19 cellular contexts compared by ENCODE assay signal in genomic region chr14:94171208-94171607, GRCh38. TPM values are rescaled to one million over a fixed set of nuclear protein-coding genes. Genes with fewer than 3 reads are reported as not detected.
A peak's percentile ranks its signal among the peaks of the same experiment; 100 is the strongest.
DNase-seq lines count a peak whose midpoint lies in the region; ATAC-seq, FAIRE-seq and TF ChIP-seq lines count a peak whose summit lies in the region.
"Had no signal": no experiment of that assay in that cellular context is flagged by ENCODE, and none has a peak within 500 bp of the region (broad histone marks: within the 10 kb centered on the region; RNA-seq: fewer than 3 reads in every experiment).

No MANE protein-coding gene starts in this region.

- H3K79me2 ChIP-seq in keratinocyte (ENCODE audit: control insufficient read depth, insufficient read depth, low read length) = peaks cover 2% of the 10 kb centered on the region
- H3K79me2 ChIP-seq: parathyroid adenoma had no signal

- H3K9ac ChIP-seq in adipocyte (ENCODE audit: low read length) = no peak overlapping the region
- peak overlapping the region; percentile 39 for H3K9ac ChIP-seq in keratinocyte (ENCODE audit: control insufficient read depth, extremely low read depth, insufficient read depth, low read length)
- H3K9ac ChIP-seq: parathyroid adenoma had no signal

- H3K9me3 ChIP-seq in adipocyte (ENCODE audit: control insufficient read depth, low read length) (no peaks in the 10 kb centered on the region), keratinocyte (ENCODE audit: control insufficient read depth, low read depth, low read length) (no peaks in the 10 kb centered on the region)
- H3K9me3 ChIP-seq: lower lobe of right lung had no signal

- H3K9me3 Mint-ChIP-seq in HFFc6 = no peaks in the 10 kb centered on the region
- no peaks in the 10 kb centered on the region for H3K9me3 Mint-ChIP-seq in activated T-cell treated with anti-CD3 and anti-CD28 coated beads, Interleukin-2, amount 50 U/mL, for 24 hours
- no peaks in the 10 kb centered on the region for H3K9me3 Mint-ChIP-seq in stimulated activated naive B cell treated with anti-CD40 and anti-IgM and Interleukin-4, amounts not matched to agents 10 μg/mL and 1 μg/mL and 100 μg/mL, for 72 hours
- H3K9me3 Mint-ChIP-seq: naive B cell had no signal

- H3K36me3 Mint-ChIP-seq in HFFc6 (ENCODE audit: low read depth) = no peaks in the 10 kb centered on the region
- no peaks in the 10 kb centered on the region for H3K36me3 Mint-ChIP-seq in activated T-cell treated with anti-CD3 and anti-CD28 coated beads, Interleukin-2, amount 50 U/mL, for 24 hours (ENCODE audit: low read depth)
- no peaks in the 10 kb centered on the region for H3K36me3 Mint-ChIP-seq in stimulated activated naive B cell treated with anti-CD40 and anti-IgM and Interleukin-4, amounts not matched to agents 10 μg/mL and 1 μg/mL and 100 μg/mL, for 72 hours
- H3K36me3 Mint-ChIP-seq: activated CD8-positive, alpha-beta memory T cell treated with anti-CD3 and anti-CD28 coated beads, Interleukin-2, amount 10 ng/mL, durations not matched to agents 7 days and 5 days had no signal

- H3K9me1 ChIP-seq in keratinocyte (ENCODE audit: control insufficient read depth, extremely low read depth, insufficient read depth, low read length) = no peaks in the 10 kb centered on the region

- H3K36me3 ChIP-seq in adipocyte (ENCODE audit: control insufficient read depth, insufficient read depth, low read length, severe bottlenecking) (no peaks in the 10 kb centered on the region), keratinocyte (ENCODE audit: control insufficient read depth in 2 of 2, extremely low read depth in 1 of 2, insufficient read depth in 2 of 2, low read length in 2 of 2) (no peaks in the 10 kb centered on the region)
- H3K36me3 ChIP-seq: lower lobe of right lung had no signal

- no peak for ATAC-seq in GM18520 (IDR thresholded peaks at IDR 0.05; ENCODE audit: unreplicated experiment)
- no peak for ATAC-seq in GM21367 (IDR thresholded peaks at IDR 0.05; ENCODE audit: unreplicated experiment)
- no peak for ATAC-seq in stimulated activated naive B cell treated with anti-CD40 and anti-IgM and Interleukin-4, amounts not matched to agents 10 μg/mL and 1 μg/mL and 100 μg/mL, for 72 hours (replicated peaks)
- ATAC-seq: activated CD8-positive, alpha-beta memory T cell treated with anti-CD3 and anti-CD28 coated beads, Interleukin-2, amount 10 ng/mL, durations not matched to agents 7 days and 5 days; lower lobe of right lung had no signal

- H3K27me3 ChIP-seq in adipocyte (replicated peaks; ENCODE audit: control insufficient read depth, insufficient read depth, low read length) (no peaks in the 10 kb centered on the region), keratinocyte (ENCODE audit: control insufficient read depth, extremely low read depth, insufficient read depth, low read length) (no peaks in the 10 kb centered on the region)

- H3K4me1 ChIP-seq in adipocyte (ENCODE audit: control insufficient read depth, insufficient read depth, low read length) = no peaks in the 10 kb centered on the region
- peaks cover 19% of the 10 kb centered on the region for H3K4me1 ChIP-seq in keratinocyte (ENCODE audit: control insufficient read depth, extremely low read depth, insufficient read depth, low read length)

- TF ChIP-seq CTCF in AG10803 (conservative IDR thresholded peaks at IDR 0.05; ENCODE audit: low read length) (no peak), HFFc6 (IDR thresholded peaks at IDR 0.05) (no peak), keratinocyte (optimal IDR thresholded peaks at IDR 0.05 in 1 of 3, IDR thresholded peaks at IDR 0.05 in 1 of 3, conservative IDR thresholded peaks at IDR 0.05 in 1 of 3; ENCODE audit: extremely low read depth in 1 of 3, insufficient read depth in 2 of 3, low read length in 3 of 3) (no peak)

- H3K27ac Mint-ChIP-seq in HFFc6 = peak overlapping the region; percentile 61; the same call in 1 of the 2 replicates
- H3K27ac Mint-ChIP-seq in activated T-cell treated with anti-CD3 and anti-CD28 coated beads, Interleukin-2, amount 50 U/mL, for 24 hours = no peak overlapping the region
- no peak overlapping the region for H3K27ac Mint-ChIP-seq in stimulated activated naive B cell treated with anti-CD40 and anti-IgM and Interleukin-4, amounts not matched to agents 10 μg/mL and 1 μg/mL and 100 μg/mL, for 72 hours
- H3K27ac Mint-ChIP-seq: activated CD8-positive, alpha-beta memory T cell treated with anti-CD3 and anti-CD28 coated beads, Interleukin-2, amount 10 ng/mL, durations not matched to agents 7 days and 5 days; naive B cell had no signal

- DNase-seq in AG10803 (ENCODE audit: low read depth) (peak; percentile 34), HFFc6 (peak; percentile 68), adipocyte (ENCODE audit: low read depth) (peak; percentile 27), keratinocyte (ENCODE audit: low read depth, low spot score) (peak; percentile 26)
- no peak for DNase-seq in activated T-cell treated with anti-CD3 and anti-CD28 coated beads, Interleukin-2, amount 50 U/mL, for 24 hours
- no peak for DNase-seq in stimulated activated naive B cell treated with anti-CD40 and anti-IgM and Interleukin-4, amounts not matched to agents 10 μg/mL and 1 μg/mL and 100 μg/mL, for 72 hours
- DNase-seq: activated CD4-positive, CD25-positive, alpha-beta regulatory T cell treated with anti-CD3 and anti-CD28 coated beads, Interleukin-2, amount 50 U/mL, for 72 hours; activated CD8-positive, alpha-beta memory T cell treated with anti-CD3 and anti-CD28 coated beads, Interleukin-2, amount 10 ng/mL, durations not matched to agents 7 days and 5 days; activated effector memory CD4-positive, alpha-beta T cell treated with Interleukin-2 at 50 U/mL for 16 hours; lower lobe of right lung; naive B cell; NCI-H1417; SHP77 treated with DMSO at 0.1 percent for 48 hours had no signal

- no peak overlapping the region for H3K4me3 ChIP-seq in AG10803 (ENCODE audit: low read length)
- H3K4me3 ChIP-seq in adipocyte (ENCODE audit: low read length) = no peak overlapping the region
- H3K4me3 ChIP-seq in keratinocyte (ENCODE audit: control insufficient read depth in 2 of 3, extremely low read depth in 1 of 3, insufficient read depth in 2 of 3, low read depth in 1 of 3, low read length in 3 of 3) = peak overlapping the region in 1 of 3 experiments; percentile 23
- H3K4me3 ChIP-seq: lower lobe of right lung, smooth muscle cell had no signal

- H3K27ac ChIP-seq in keratinocyte (ENCODE audit: control insufficient read depth, insufficient read depth, low read length) = peak overlapping the region; percentile 50
- H3K27ac ChIP-seq: lower lobe of right lung, parathyroid adenoma had no signal

- no peak overlapping the region; the same call in 1 of the 2 replicates for H3K4me3 Mint-ChIP-seq in HFFc6
- no peak overlapping the region for H3K4me3 Mint-ChIP-seq in activated T-cell treated with anti-CD3 and anti-CD28 coated beads, Interleukin-2, amount 50 U/mL, for 24 hours
- H3K4me3 Mint-ChIP-seq in stimulated activated naive B cell treated with anti-CD40 and anti-IgM and Interleukin-4, amounts not matched to agents 10 μg/mL and 1 μg/mL and 100 μg/mL, for 72 hours = no peak overlapping the region
- H3K4me3 Mint-ChIP-seq: activated CD8-positive, alpha-beta memory T cell treated with anti-CD3 and anti-CD28 coated beads, Interleukin-2, amount 10 ng/mL, durations not matched to agents 7 days and 5 days had no signal

- peak; percentile 61 for FAIRE-seq in keratinocyte (lab: Jason Lieb, UNC)
- FAIRE-seq: endometrium, H54 had no signal

- dilution Hi-C loops in keratinocyte (cut with MboI; ENCODE audit: extremely low pct_ligation_motif_present, low sequenced_read_pairs) = no loop called here

- peak overlapping the region; percentile 47 for H2AFZ ChIP-seq in keratinocyte (ENCODE audit: control insufficient read depth, low read length)

- no peaks in the 10 kb centered on the region for H4K20me1 ChIP-seq in keratinocyte (ENCODE audit: control insufficient read depth, extremely low read depth, insufficient read depth, low read length)

- peaks cover 12% of the 10 kb centered on the region for H3K27me3 Mint-ChIP-seq in HFFc6 (ENCODE audit: insufficient read depth)
- peaks cover 26% of the 10 kb centered on the region for H3K27me3 Mint-ChIP-seq in activated T-cell treated with anti-CD3 and anti-CD28 coated beads, Interleukin-2, amount 50 U/mL, for 24 hours
- H3K27me3 Mint-ChIP-seq in stimulated activated naive B cell treated with anti-CD40 and anti-IgM and Interleukin-4, amounts not matched to agents 10 μg/mL and 1 μg/mL and 100 μg/mL, for 72 hours = peaks cover 41 to 48% of the 10 kb centered on the region in 2 donors

- H3K4me1 Mint-ChIP-seq in HFFc6 (ENCODE audit: low read depth) = peaks cover 19% of the 10 kb centered on the region
- H3K4me1 Mint-ChIP-seq in activated T-cell treated with anti-CD3 and anti-CD28 coated beads, Interleukin-2, amount 50 U/mL, for 24 hours (ENCODE audit: low read depth) = peaks cover 21% of the 10 kb centered on the region
- H3K4me1 Mint-ChIP-seq in stimulated activated naive B cell treated with anti-CD40 and anti-IgM and Interleukin-4, amounts not matched to agents 10 μg/mL and 1 μg/mL and 100 μg/mL, for 72 hours = peaks cover 9 to 19% of the 10 kb centered on the region in 2 donors

- H3K4me2 ChIP-seq in keratinocyte (ENCODE audit: control insufficient read depth, extremely low read depth, insufficient read depth, low read depth, low read length) = peak overlapping the region; percentile 69
- H3K4me2 ChIP-seq: smooth muscle cell had no signal

RNA-seq across cellular contexts. Expression of gene PPP4R4, which starts 2.9 kb away (rescaled TPM):
- total RNA-seq in HFFc6 (2021; fragmentation: NEBNext Ultra II Directional; extraction: Animal tissue kit (Norgen Biotek cat#: 25700)) = under 1 TPM in 2 of 6 experiments, not detected in 4; 0.05 to 0.14 TPM
- 8.1 to 9.0 TPM (median 8.9 TPM) in 3 replicates for polyA plus RNA-seq in keratinocyte
- polyA plus RNA-seq in keratinocyte (2011; ENCODE audit: low read depth) = 3.3 TPM
- polyA plus RNA-seq in keratinocyte (2011; cell fraction: cytosol; rRNA removed) = 5.8 and 7.2 TPM in 2 replicates
- polyA plus RNA-seq in keratinocyte (2011; cell fraction: nucleus; rRNA removed) = 8.4 and 10.8 TPM in 2 replicates
- polyA plus RNA-seq in keratinocyte (2012; ENCODE audit: low replicate concordance) = 4.3 and 5.0 TPM in 2 replicates
- polyA minus RNA-seq in keratinocyte = 11.9 to 22.0 TPM (median 16.6 TPM) in 3 replicates
- 3.1 TPM for polyA minus RNA-seq in keratinocyte (2011; cell fraction: cytosol; rRNA and poly(A)+ RNA removed)
- polyA minus RNA-seq in keratinocyte (2011; cell fraction: nucleus; rRNA and poly(A)+ RNA removed) = 18.1 and 22.1 TPM in 2 replicates

RNA-seq across cellular contexts. Expression of gene IFI27L2, which starts 41.8 kb away (rescaled TPM):
- 100 to 1,000 TPM; 150 to 180 (median 171) TPM for total RNA-seq in HFFc6 (2021; fragmentation: NEBNext Ultra II Directional; extraction: Animal tissue kit (Norgen Biotek cat#: 25700))
- polyA plus RNA-seq in keratinocyte = 67.5 to 179 TPM (median 82.2 TPM) in 3 replicates
- polyA plus RNA-seq in keratinocyte (2011; ENCODE audit: low read depth) = 13.2 TPM
- polyA plus RNA-seq in keratinocyte (2011; cell fraction: cytosol; rRNA removed) = 69.1 and 147 TPM in 2 replicates
- polyA plus RNA-seq in keratinocyte (2011; cell fraction: nucleus; rRNA removed) = 49.5 and 57.5 TPM in 2 replicates
- polyA plus RNA-seq in keratinocyte (2012; ENCODE audit: low replicate concordance) = 92.1 and 193 TPM in 2 replicates
- polyA minus RNA-seq in keratinocyte = 32.7 to 59.4 TPM (median 35.4 TPM) in 3 replicates
- 191 TPM for polyA minus RNA-seq in keratinocyte (2011; cell fraction: cytosol; rRNA and poly(A)+ RNA removed)
- polyA minus RNA-seq in keratinocyte (2011; cell fraction: nucleus; rRNA and poly(A)+ RNA removed) = 9.8 and 11.2 TPM in 2 replicates

Comparison
In these comparisons a context has a peak if more than half of its experiments do, and no peak if none do; other contexts are left out.
1. DNase-seq: peak in AG10803 (single experiment), HFFc6 (single experiment), adipocyte (single experiment) and keratinocyte (single experiment); none in activated T-cell treated with anti-CD3 and anti-CD28 coated beads, Interleukin-2, amount 50 U/mL, for 24 hours (single experiment) and stimulated activated naive B cell treated with anti-CD40 and anti-IgM and Interleukin-4, amounts not matched to agents 10 μg/mL and 1 μg/mL and 100 μg/mL, for 72 hours (single experiment).